ENCODE assay signal across 1 cellular context in the genomic region with DNA sequence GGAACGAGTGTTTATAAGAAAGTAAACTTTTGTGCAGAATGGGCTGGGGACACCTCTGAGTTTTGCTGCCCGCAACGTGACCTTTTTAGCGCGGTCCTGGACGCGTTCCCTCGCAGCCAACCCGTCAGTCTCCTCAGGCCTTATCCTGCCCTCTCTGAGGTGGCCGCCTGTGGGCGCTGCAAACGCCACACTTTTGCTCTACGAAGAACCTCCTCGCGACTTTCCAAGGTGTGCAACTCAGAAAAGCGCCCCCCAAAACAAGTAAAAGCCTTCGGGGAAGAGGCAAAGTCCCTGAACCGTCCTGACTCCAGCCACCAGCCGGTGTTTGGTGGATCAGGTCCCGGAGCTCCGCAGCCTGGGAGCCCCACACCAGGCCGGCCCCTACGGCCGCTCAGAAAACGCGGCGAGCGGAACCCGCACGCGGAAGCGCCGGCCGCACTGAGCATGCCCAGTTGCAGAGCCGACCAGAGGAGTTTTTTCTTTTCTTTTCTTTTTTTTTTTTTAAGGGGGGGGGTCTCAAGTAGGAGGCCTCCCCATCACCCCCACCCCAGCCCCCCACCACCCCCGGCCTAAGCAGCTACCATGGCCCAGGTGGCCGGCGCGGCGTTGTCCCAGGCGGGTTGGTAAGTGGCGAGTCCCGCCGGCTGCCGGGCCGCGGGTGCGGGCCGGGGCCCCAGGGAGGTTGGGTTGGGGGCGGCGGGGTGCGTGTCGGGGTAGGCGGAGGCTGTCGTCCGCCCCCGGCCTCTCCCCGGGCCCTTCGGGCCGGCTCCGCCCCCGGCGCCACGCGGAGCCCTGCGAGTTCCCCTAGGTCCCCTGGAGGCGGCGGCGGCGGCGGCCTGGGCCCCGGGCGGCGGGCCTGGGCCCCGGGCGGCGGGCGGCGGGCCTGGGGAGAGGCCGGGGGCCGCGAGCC.
TF ChIP-seq lines count a peak whose summit lies in the region.

A gene (plus strand): TSS at position 438 of the 910 bp plus-strand sequence. CDS start 145 bp downstream, at position 583.

TF ChIP-seq in WTC11, 78 proteins besides CTCF, POLR2A, EP300 and RAD21 (continued from another document):
- TF ChIP-seq TP53 (CRISPR knock-in tag; IDR thresholded peaks at IDR 0.05) (0 out of 2 replicates have a peak, but pooled peaks have one; percentile 22), SP1 (CRISPR knock-in tag; conservative IDR thresholded peaks at IDR 0.05) (0 out of 2 replicates have a peak, but pooled peaks have one; percentile 4), HMGA2 (CRISPR knock-in tag; IDR thresholded peaks at IDR 0.05) (no peak), JAZF1 (CRISPR knock-in tag; IDR thresholded peaks at IDR 0.05) (no peak), JUN (CRISPR knock-in tag; IDR thresholded peaks at IDR 0.05) (no peak), ZNF423 (CRISPR knock-in tag; IDR thresholded peaks at IDR 0.05) (no peak), OVOL2 (CRISPR knock-in tag; IDR thresholded peaks at IDR 0.05; ENCODE audit: borderline replicate concordance) (no peak), NFE2L1 (CRISPR knock-in tag; IDR thresholded peaks at IDR 0.05) (no peak), GABPB1 (CRISPR knock-in tag; IDR thresholded peaks at IDR 0.05) (no peak), FOXP1 (CRISPR knock-in tag; IDR thresholded peaks at IDR 0.05; ENCODE audit: borderline replicate concordance) (no peak), ZNF416 (CRISPR knock-in tag; IDR thresholded peaks at IDR 0.05) (no peak), MYBL2 (CRISPR knock-in tag; IDR thresholded peaks at IDR 0.05) (no peak), SMAD3 (CRISPR knock-in tag; IDR thresholded peaks at IDR 0.05; ENCODE audit: borderline replicate concordance) (0 out of 2 replicates have a peak, but pooled peaks have one; percentile 19), ZNF121 (CRISPR knock-in tag; IDR thresholded peaks at IDR 0.05) (no peak), RELA (CRISPR knock-in tag; IDR thresholded peaks at IDR 0.05; ENCODE audit: borderline replicate concordance) (no peak), ZBTB21 (CRISPR knock-in tag; IDR thresholded peaks at IDR 0.05; ENCODE audit: borderline replicate concordance) (no peak), TEAD1 (CRISPR knock-in tag; IDR thresholded peaks at IDR 0.05) (peak; percentile 16; the same call in 1 of the 2 replicates), IRF2 (CRISPR knock-in tag; IDR thresholded peaks at IDR 0.05; ENCODE audit: borderline replicate concordance, low read depth) (no peak), ETV6 (CRISPR knock-in tag; IDR thresholded peaks at IDR 0.05) (peak; percentile 50; the same call in 1 of the 2 replicates), ELF4 (CRISPR knock-in tag; IDR thresholded peaks at IDR 0.05; ENCODE audit: low read depth) (no peak)
- TF ChIP-seq, protein P1, sequence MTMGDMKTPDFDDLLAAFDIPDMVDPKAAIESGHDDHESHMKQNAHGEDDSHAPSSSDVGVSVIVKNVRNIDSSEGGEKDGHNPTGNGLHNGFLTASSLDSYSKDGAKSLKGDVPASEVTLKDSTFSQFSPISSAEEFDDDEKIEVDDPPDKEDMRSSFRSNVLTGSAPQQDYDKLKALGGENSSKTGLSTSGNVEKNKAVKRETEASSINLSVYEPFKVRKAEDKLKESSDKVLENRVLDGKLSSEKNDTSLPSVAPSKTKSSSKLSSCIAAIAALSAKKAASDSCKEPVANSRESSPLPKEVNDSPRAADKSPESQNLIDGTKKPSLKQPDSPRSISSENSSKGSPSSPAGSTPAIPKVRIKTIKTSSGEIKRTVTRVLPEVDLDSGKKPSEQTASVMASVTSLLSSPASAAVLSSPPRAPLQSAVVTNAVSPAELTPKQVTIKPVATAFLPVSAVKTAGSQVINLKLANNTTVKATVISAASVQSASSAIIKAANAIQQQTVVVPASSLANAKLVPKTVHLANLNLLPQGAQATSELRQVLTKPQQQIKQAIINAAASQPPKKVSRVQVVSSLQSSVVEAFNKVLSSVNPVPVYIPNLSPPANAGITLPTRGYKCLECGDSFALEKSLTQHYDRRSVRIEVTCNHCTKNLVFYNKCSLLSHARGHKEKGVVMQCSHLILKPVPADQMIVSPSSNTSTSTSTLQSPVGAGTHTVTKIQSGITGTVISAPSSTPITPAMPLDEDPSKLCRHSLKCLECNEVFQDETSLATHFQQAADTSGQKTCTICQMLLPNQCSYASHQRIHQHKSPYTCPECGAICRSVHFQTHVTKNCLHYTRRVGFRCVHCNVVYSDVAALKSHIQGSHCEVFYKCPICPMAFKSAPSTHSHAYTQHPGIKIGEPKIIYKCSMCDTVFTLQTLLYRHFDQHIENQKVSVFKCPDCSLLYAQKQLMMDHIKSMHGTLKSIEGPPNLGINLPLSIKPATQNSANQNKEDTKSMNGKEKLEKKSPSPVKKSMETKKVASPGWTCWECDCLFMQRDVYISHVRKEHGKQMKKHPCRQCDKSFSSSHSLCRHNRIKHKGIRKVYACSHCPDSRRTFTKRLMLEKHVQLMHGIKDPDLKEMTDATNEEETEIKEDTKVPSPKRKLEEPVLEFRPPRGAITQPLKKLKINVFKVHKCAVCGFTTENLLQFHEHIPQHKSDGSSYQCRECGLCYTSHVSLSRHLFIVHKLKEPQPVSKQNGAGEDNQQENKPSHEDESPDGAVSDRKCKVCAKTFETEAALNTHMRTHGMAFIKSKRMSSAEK (CRISPR knock-in tag; IDR thresholded peaks at IDR 0.05; ENCODE audit: borderline replicate concordance), result 0 out of 2 replicates have a peak, but pooled peaks have one; percentile 20
- TF ChIP-seq, protein P2, sequence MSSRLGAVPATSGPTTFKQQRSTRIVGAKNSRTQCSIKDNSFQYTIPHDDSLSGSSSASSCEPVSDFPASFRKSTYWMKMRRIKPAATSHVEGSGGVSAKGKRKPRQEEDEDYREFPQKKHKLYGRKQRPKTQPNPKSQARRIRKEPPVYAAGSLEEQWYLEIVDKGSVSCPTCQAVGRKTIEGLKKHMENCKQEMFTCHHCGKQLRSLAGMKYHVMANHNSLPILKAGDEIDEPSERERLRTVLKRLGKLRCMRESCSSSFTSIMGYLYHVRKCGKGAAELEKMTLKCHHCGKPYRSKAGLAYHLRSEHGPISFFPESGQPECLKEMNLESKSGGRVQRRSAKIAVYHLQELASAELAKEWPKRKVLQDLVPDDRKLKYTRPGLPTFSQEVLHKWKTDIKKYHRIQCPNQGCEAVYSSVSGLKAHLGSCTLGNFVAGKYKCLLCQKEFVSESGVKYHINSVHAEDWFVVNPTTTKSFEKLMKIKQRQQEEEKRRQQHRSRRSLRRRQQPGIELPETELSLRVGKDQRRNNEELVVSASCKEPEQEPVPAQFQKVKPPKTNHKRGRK (CRISPR knock-in tag; IDR thresholded peaks at IDR 0.05; ENCODE audit: borderline replicate concordance), result no peak
- TF ChIP-seq, protein P3, sequence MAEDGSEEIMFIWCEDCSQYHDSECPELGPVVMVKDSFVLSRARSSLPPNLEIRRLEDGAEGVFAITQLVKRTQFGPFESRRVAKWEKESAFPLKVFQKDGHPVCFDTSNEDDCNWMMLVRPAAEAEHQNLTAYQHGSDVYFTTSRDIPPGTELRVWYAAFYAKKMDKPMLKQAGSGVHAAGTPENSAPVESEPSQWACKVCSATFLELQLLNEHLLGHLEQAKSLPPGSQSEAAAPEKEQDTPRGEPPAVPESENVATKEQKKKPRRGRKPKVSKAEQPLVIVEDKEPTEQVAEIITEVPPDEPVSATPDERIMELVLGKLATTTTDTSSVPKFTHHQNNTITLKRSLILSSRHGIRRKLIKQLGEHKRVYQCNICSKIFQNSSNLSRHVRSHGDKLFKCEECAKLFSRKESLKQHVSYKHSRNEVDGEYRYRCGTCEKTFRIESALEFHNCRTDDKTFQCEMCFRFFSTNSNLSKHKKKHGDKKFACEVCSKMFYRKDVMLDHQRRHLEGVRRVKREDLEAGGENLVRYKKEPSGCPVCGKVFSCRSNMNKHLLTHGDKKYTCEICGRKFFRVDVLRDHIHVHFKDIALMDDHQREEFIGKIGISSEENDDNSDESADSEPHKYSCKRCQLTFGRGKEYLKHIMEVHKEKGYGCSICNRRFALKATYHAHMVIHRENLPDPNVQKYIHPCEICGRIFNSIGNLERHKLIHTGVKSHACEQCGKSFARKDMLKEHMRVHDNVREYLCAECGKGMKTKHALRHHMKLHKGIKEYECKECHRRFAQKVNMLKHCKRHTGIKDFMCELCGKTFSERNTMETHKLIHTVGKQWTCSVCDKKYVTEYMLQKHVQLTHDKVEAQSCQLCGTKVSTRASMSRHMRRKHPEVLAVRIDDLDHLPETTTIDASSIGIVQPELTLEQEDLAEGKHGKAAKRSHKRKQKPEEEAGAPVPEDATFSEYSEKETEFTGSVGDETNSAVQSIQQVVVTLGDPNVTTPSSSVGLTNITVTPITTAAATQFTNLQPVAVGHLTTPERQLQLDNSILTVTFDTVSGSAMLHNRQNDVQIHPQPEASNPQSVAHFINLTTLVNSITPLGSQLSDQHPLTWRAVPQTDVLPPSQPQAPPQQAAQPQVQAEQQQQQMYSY (CRISPR knock-in tag; IDR thresholded peaks at IDR 0.05), result peak; percentile 93
- TF ChIP-seq, protein P4, sequence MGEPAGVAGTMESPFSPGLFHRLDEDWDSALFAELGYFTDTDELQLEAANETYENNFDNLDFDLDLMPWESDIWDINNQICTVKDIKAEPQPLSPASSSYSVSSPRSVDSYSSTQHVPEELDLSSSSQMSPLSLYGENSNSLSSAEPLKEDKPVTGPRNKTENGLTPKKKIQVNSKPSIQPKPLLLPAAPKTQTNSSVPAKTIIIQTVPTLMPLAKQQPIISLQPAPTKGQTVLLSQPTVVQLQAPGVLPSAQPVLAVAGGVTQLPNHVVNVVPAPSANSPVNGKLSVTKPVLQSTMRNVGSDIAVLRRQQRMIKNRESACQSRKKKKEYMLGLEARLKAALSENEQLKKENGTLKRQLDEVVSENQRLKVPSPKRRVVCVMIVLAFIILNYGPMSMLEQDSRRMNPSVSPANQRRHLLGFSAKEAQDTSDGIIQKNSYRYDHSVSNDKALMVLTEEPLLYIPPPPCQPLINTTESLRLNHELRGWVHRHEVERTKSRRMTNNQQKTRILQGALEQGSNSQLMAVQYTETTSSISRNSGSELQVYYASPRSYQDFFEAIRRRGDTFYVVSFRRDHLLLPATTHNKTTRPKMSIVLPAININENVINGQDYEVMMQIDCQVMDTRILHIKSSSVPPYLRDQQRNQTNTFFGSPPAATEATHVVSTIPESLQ (CRISPR knock-in tag; IDR thresholded peaks at IDR 0.05), result no peak
- TF ChIP-seq, protein P5, sequence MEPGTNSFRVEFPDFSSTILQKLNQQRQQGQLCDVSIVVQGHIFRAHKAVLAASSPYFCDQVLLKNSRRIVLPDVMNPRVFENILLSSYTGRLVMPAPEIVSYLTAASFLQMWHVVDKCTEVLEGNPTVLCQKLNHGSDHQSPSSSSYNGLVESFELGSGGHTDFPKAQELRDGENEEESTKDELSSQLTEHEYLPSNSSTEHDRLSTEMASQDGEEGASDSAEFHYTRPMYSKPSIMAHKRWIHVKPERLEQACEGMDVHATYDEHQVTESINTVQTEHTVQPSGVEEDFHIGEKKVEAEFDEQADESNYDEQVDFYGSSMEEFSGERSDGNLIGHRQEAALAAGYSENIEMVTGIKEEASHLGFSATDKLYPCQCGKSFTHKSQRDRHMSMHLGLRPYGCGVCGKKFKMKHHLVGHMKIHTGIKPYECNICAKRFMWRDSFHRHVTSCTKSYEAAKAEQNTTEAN (CRISPR knock-in tag; IDR thresholded peaks at IDR 0.05), result no peak
- TF ChIP-seq, protein P6, sequence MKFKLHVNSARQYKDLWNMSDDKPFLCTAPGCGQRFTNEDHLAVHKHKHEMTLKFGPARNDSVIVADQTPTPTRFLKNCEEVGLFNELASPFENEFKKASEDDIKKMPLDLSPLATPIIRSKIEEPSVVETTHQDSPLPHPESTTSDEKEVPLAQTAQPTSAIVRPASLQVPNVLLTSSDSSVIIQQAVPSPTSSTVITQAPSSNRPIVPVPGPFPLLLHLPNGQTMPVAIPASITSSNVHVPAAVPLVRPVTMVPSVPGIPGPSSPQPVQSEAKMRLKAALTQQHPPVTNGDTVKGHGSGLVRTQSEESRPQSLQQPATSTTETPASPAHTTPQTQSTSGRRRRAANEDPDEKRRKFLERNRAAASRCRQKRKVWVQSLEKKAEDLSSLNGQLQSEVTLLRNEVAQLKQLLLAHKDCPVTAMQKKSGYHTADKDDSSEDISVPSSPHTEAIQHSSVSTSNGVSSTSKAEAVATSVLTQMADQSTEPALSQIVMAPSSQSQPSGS (CRISPR knock-in tag; IDR thresholded peaks at IDR 0.05; ENCODE audit: borderline replicate concordance, low read depth), result no peak
- TF ChIP-seq, protein P7, sequence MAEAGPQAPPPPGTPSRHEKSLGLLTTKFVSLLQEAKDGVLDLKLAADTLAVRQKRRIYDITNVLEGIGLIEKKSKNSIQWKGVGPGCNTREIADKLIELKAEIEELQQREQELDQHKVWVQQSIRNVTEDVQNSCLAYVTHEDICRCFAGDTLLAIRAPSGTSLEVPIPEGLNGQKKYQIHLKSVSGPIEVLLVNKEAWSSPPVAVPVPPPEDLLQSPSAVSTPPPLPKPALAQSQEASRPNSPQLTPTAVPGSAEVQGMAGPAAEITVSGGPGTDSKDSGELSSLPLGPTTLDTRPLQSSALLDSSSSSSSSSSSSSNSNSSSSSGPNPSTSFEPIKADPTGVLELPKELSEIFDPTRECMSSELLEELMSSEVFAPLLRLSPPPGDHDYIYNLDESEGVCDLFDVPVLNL (CRISPR knock-in tag; IDR thresholded peaks at IDR 0.05; ENCODE audit: borderline replicate concordance, low read depth), result no peak
- TF ChIP-seq, protein P8, sequence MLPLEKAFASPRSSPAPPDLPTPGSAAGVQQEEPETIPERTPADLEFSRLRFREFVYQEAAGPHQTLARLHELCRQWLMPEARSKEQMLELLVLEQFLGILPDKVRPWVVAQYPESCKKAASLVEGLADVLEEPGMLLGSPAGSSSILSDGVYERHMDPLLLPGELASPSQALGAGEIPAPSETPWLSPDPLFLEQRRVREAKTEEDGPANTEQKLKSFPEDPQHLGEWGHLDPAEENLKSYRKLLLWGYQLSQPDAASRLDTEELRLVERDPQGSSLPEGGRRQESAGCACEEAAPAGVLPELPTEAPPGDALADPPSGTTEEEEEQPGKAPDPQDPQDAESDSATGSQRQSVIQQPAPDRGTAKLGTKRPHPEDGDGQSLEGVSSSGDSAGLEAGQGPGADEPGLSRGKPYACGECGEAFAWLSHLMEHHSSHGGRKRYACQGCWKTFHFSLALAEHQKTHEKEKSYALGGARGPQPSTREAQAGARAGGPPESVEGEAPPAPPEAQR (CRISPR knock-in tag; IDR thresholded peaks at IDR 0.05), result no peak
- TF ChIP-seq, protein P9, sequence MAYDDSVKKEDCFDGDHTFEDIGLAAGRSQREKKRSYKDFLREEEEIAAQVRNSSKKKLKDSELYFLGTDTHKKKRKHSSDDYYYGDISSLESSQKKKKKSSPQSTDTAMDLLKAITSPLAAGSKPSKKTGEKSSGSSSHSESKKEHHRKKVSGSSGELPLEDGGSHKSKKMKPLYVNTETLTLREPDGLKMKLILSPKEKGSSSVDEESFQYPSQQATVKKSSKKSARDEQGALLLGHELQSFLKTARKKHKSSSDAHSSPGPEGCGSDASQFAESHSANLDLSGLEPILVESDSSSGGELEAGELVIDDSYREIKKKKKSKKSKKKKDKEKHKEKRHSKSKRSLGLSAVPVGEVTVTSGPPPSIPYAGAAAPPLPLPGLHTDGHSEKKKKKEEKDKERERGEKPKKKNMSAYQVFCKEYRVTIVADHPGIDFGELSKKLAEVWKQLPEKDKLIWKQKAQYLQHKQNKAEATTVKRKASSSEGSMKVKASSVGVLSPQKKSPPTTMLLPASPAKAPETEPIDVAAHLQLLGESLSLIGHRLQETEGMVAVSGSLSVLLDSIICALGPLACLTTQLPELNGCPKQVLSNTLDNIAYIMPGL (CRISPR knock-in tag; IDR thresholded peaks at IDR 0.05), result peak; percentile 65; the same call in 1 of the 2 replicates
